Comparison of ENCODE assay signal across 8 cellular contexts in the genomic region with DNA sequence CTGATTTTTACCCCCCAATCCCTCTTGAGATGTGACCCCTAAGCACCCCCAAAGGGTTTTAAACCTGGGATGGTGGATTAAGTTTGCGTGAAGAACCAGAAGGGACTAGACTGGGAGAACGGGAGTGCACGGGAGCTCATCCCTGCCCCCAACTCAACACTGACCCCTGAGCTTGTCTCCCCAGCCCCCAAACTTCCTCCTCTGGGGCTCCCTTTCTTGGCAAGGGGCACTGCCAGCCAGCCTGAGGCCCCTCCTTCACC. TPM values are rescaled to one million over a fixed set of nuclear protein-coding genes. Genes with fewer than 3 reads are reported as not detected.
A peak's percentile ranks its signal among the peaks of the same experiment; 100 is the strongest.
DNase-seq lines count a peak whose midpoint lies in the region; ATAC-seq and TF ChIP-seq lines count a peak whose summit lies in the region.

No MANE protein-coding gene starts in this region.

- peak overlapping the region; percentile 96 for H3K27ac Mint-ChIP-seq in activated naive CD4-positive, alpha-beta T cell treated with anti-CD3 and anti-CD28 coated beads for 36 hours

- TF ChIP-seq CTCF in lower leg skin (IDR thresholded peaks at IDR 0.05) (no peak), upper lobe of left lung (IDR thresholded peaks at IDR 0.05) (no peak)

- H3K4me3 ChIP-seq in adipocyte (ENCODE audit: low read length) (peak overlapping the region; percentile 92), lower leg skin (ENCODE audit: low read depth, poor library complexity, severe bottlenecking) (peak overlapping the region; percentile 53), upper lobe of left lung (peak overlapping the region; percentile 20 to 82 (median 68))

- CTCF ChIA-PET in activated naive CD4-positive, alpha-beta T cell treated with anti-CD3 and anti-CD28 coated beads for 36 hours (lab: Charles Lee) = interaction anchor here (1.0 to 1.2 kb wide), 4 partner anchors 8 to 245 kb away, joined by 3 to 6 read pairs (median 5); a partner anchor contains a TSS

- 0 to 4% methylated on average over 3 of the region's 3 CpGs for WGBS in lower leg skin, 2 donors
- 0% methylated on average over 3 of the region's 3 CpGs for whole genome bisulfite sequencing in upper lobe of left lung, 2 donors

- peaks cover 6% of the 10 kb centered on the region for H3K36me3 Mint-ChIP-seq in activated naive CD4-positive, alpha-beta T cell treated with anti-CD3 and anti-CD28 coated beads for 36 hours (ENCODE audit: low read depth)

- TF ChIP-seq EP300 in upper lobe of left lung (IDR thresholded peaks at IDR 0.05) = no peak

- peak overlapping the region; percentile 91 for H3K9ac ChIP-seq in adipocyte (ENCODE audit: low read length)

- H3K27me3 ChIP-seq in adipocyte (replicated peaks; ENCODE audit: control insufficient read depth, insufficient read depth, low read length) = no peaks in the 10 kb centered on the region
- H3K27me3 ChIP-seq in upper lobe of left lung = no peaks in the 10 kb centered on the region

- peak overlapping the region; percentile 97 for H3K4me3 Mint-ChIP-seq in activated naive CD4-positive, alpha-beta T cell treated with anti-CD3 and anti-CD28 coated beads for 36 hours

- H3K27me3 Mint-ChIP-seq in activated naive CD4-positive, alpha-beta T cell treated with anti-CD3 and anti-CD28 coated beads for 36 hours (ENCODE audit: low read depth) = no peaks in the 10 kb centered on the region

- peak in 1 of 2 donors; percentile 5 for ATAC-seq in upper lobe of left lung (ENCODE audit: low FRiP score in 2 of 2)
- ATAC-seq in GM21526 (IDR thresholded peaks at IDR 0.05; ENCODE audit: low FRiP score, unreplicated experiment) = no peak

- H3K27ac ChIP-seq in upper lobe of left lung = peak overlapping the region; percentile 87 to 93 (median 90)

- TF ChIP-seq POLR2A in lower leg skin (IDR thresholded peaks at IDR 0.05) = no peak
- TF ChIP-seq POLR2A in upper lobe of left lung (IDR thresholded peaks at IDR 0.05) = no peak

- H3K4me1 ChIP-seq in adipocyte (ENCODE audit: control insufficient read depth, insufficient read depth, low read length) (peaks cover 29% of the 10 kb centered on the region), upper lobe of left lung (peaks cover 38 to 60% (median 51%) of the 10 kb centered on the region in 4 donors)

- H3K36me3 ChIP-seq in adipocyte (ENCODE audit: control insufficient read depth, insufficient read depth, low read length, severe bottlenecking) = no peaks in the 10 kb centered on the region
- no peaks in the 10 kb centered on the region for H3K36me3 ChIP-seq in upper lobe of left lung

- no peaks in the 10 kb centered on the region for H3K9me3 Mint-ChIP-seq in activated naive CD4-positive, alpha-beta T cell treated with anti-CD3 and anti-CD28 coated beads for 36 hours

- H3K9me3 ChIP-seq in adipocyte (ENCODE audit: control insufficient read depth, low read length) (no peaks in the 10 kb centered on the region), upper lobe of left lung (no peaks in the 10 kb centered on the region)

- peaks cover 50% of the 10 kb centered on the region for H3K4me1 Mint-ChIP-seq in activated naive CD4-positive, alpha-beta T cell treated with anti-CD3 and anti-CD28 coated beads for 36 hours (ENCODE audit: low read depth)

- intact Hi-C loops in activated naive CD4-positive, alpha-beta T cell treated with anti-CD3 and anti-CD28 coated beads for 36 hours (cut with micrococcal nuclease) = loop anchor here (1.0 to 2.0 kb wide), 3 partner anchors 28 to 227 kb away; a partner anchor contains a TSS
- intact Hi-C loops in lower leg skin (cut with DNase I; ENCODE audit: low total_unique reads) = no loop called here

- no peak for DNase-seq in activated naive CD4-positive, alpha-beta T cell treated with anti-CD3 and anti-CD28 coated beads for 36 hours
- DNase-seq in activated naive CD4-positive, alpha-beta T cell (lab: John Stamatoyannopoulos, UW) = no peak
- DNase-seq in adipocyte (ENCODE audit: low read depth) = no peak
- DNase-seq in lower leg skin (ENCODE audit: low spot score in 2 of 2) = no peak
- DNase-seq in upper lobe of left lung = no peak
- no peak for DNase-seq in HT-29 (ENCODE audit: low spot score)
- no peak for DNase-seq in NK-92 (lab: John Stamatoyannopoulos, UW; ENCODE audit: unreplicated experiment)

RNA-seq across cellular contexts. Expression of a gene that starts 5.0 kb away (rescaled TPM):
- 100 to 1,000 TPM; 669 to 771 TPM for total RNA-seq in activated naive CD4-positive, alpha-beta T cell treated with anti-CD3 and anti-CD28 coated beads for 36 hours
- 100 to 1,000 TPM; 135 to 220 (median 178) TPM for total RNA-seq in lower leg skin
- 100 to 1,000 TPM in 4 of 6 donors, 10 to 100 TPM in 2; 73.3 to 222 (median 177) TPM for total RNA-seq in upper lobe of left lung
- 403 and 420 TPM in 2 replicates for total RNA-seq in HT-29 (2014; rRNA removed; shearing (Covaris generic))

RNA-seq across cellular contexts. Expression of a gene that starts 18.3 kb away (rescaled TPM):
- total RNA-seq in activated naive CD4-positive, alpha-beta T cell treated with anti-CD3 and anti-CD28 coated beads for 36 hours = 1 to 10 TPM; 6.3 to 7.3 TPM
- total RNA-seq in lower leg skin (1 to 10 TPM; 2.4 to 8.4 (median 4.1) TPM), upper lobe of left lung (10 to 100 TPM in 4 of 6 donors, 1 to 10 TPM in 2; 4.8 to 38.8 (median 14.0) TPM)
- total RNA-seq in HT-29 (2014; rRNA removed; shearing (Covaris generic)) = 17.9 and 18.7 TPM in 2 replicates

RNA-seq across cellular contexts. Expression of a gene that starts 27.3 kb away (rescaled TPM):
- total RNA-seq in activated naive CD4-positive, alpha-beta T cell treated with anti-CD3 and anti-CD28 coated beads for 36 hours = 10 to 100 TPM; 32.4 to 32.8 TPM
- total RNA-seq in lower leg skin = 10 to 100 TPM; 36.6 to 46.8 (median 44.0) TPM
- 100 to 1,000 TPM in 1 of 6 donors, 10 to 100 TPM in 5; 47.8 to 105 (median 76.8) TPM for total RNA-seq in upper lobe of left lung
- 437 and 467 TPM in 2 replicates for total RNA-seq in HT-29 (2014; rRNA removed; shearing (Covaris generic))

RNA-seq across cellular contexts. Expression of a gene that starts 39.9 kb away (rescaled TPM):
- 10 to 100 TPM; 50.9 to 53.1 TPM for total RNA-seq in activated naive CD4-positive, alpha-beta T cell treated with anti-CD3 and anti-CD28 coated beads for 36 hours
- total RNA-seq in lower leg skin = 10 to 100 TPM; 68.3 to 95.7 (median 84.1) TPM
- 10 to 100 TPM; 21.7 to 70.1 (median 50.6) TPM for total RNA-seq in upper lobe of left lung
- total RNA-seq in HT-29 (2014; rRNA removed; shearing (Covaris generic)) = 160 and 195 TPM in 2 replicates
